In genomic region chr2:219176818-219177593, GRCh38 we compare ENCODE assay signal across 1 cellular context.
TF ChIP-seq lines count a peak whose summit lies in the region.

TSS of gene CNPPD1 (minus strand) at chr2:219176925. CDS start at chr2:219176828, 97 bp downstream.

TF ChIP-seq in HepG2, 621 proteins besides CTCF, POLR2A, EP300 and RAD21 (continued from another document and continues in another):
- TF ChIP-seq, protein P1, sequence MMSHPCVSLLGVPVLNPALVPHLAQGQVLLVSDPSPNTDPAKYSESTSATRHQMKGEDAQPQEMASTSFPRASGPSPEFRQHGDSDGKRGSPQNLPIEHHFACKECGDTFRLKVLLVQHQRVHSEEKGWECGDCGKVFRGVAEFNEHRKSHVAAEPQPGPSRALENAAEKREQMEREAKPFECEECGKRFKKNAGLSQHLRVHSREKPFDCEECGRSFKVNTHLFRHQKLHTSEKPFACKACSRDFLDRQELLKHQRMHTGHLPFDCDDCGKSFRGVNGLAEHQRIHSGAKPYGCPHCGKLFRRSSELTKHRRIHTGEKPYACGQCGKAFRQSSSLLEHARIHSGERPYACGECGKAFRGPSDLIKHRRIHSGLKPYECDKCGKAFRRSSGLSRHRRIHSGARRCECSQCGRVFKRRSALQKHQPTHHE (CRISPR knock-in tag; IDR thresholded peaks at IDR 0.05; ENCODE audit: borderline replicate concordance): peak; percentile 72; the same call in 1 of the 2 replicates
- TF ChIP-seq ISL2 (CRISPR knock-in tag; IDR thresholded peaks at IDR 0.05) (peak; percentile 83), KLF12 (CRISPR knock-in tag; IDR thresholded peaks at IDR 0.05; ENCODE audit: borderline replicate concordance) (peak; percentile 94; the same call in 1 of the 2 replicates), RFXANK (CRISPR knock-in tag; IDR thresholded peaks at IDR 0.05) (0 out of 2 replicates have a peak, but pooled peaks have one; percentile 57), MLLT10 (CRISPR knock-in tag; IDR thresholded peaks at IDR 0.05) (no peak), ZNF501 (CRISPR knock-in tag; IDR thresholded peaks at IDR 0.05) (peak; percentile 95), HNRNPLL (IDR thresholded peaks at IDR 0.05; ENCODE audit: low read depth, low read length, poor library complexity, severe bottlenecking) (peak; percentile 70), SNAPC2 (CRISPR knock-in tag; IDR thresholded peaks at IDR 0.05) (peak; percentile 82; the same call in 1 of the 2 replicates), ZNF576 (CRISPR knock-in tag; IDR thresholded peaks at IDR 0.05) (peak; percentile 70; the same call in 1 of the 2 replicates), ZSCAN22 (CRISPR knock-in tag; IDR thresholded peaks at IDR 0.05) (peak; percentile 70; the same call in 1 of the 2 replicates), TCF7 (IDR thresholded peaks at IDR 0.05; ENCODE audit: low read depth) (no peak), ETV6 (CRISPR knock-in tag; conservative IDR thresholded peaks at IDR 0.05) (peak; percentile 96), ZNF18 (CRISPR knock-in tag; IDR thresholded peaks at IDR 0.05; ENCODE audit: insufficient replicate concordance) (peak; percentile 96), HNRNPL (IDR thresholded peaks at IDR 0.05; ENCODE audit: low read depth, low read length) (0 out of 2 replicates have a peak, but pooled peaks have one; percentile 22), SP4 (CRISPR knock-in tag; IDR thresholded peaks at IDR 0.05) (peak; percentile 99), ZNF878 (CRISPR knock-in tag; IDR thresholded peaks at IDR 0.05) (peak; percentile 98), PAF1 (CRISPR knock-in tag; IDR thresholded peaks at IDR 0.05) (no peak), PRPF4 (IDR thresholded peaks at IDR 0.05; ENCODE audit: low read depth, low read length, poor library complexity, severe bottlenecking) (no peak), ZNF329 (CRISPR knock-in tag; IDR thresholded peaks at IDR 0.05; ENCODE audit: low read depth) (peak; percentile 92), ZNF629 (CRISPR knock-in tag; conservative IDR thresholded peaks at IDR 0.05) (peak; percentile 95), HOMEZ (CRISPR knock-in tag; IDR thresholded peaks at IDR 0.05; ENCODE audit: low read depth) (peak; percentile 43; the same call in 1 of the 2 replicates), NONO (IDR thresholded peaks at IDR 0.05) (no peak), NONO (CRISPR knock-in tag; conservative IDR thresholded peaks at IDR 0.05) (peak; percentile 96), E2F5 (CRISPR knock-in tag; conservative IDR thresholded peaks at IDR 0.05) (peak; percentile 90; the same call in 1 of the 2 replicates), ZNF776 (CRISPR knock-in tag; IDR thresholded peaks at IDR 0.05) (peak; percentile 97), KDM6A (CRISPR knock-in tag; IDR thresholded peaks at IDR 0.05; ENCODE audit: low read depth) (no peak), KAT8 (CRISPR knock-in tag; IDR thresholded peaks at IDR 0.05) (peak; percentile 94), PAWR (CRISPR knock-in tag; IDR thresholded peaks at IDR 0.05; ENCODE audit: borderline replicate concordance) (peak; percentile 91; the same call in 1 of the 2 replicates), ZNF274 (CRISPR knock-in tag; IDR thresholded peaks at IDR 0.05) (peak; percentile 95), PHB2 (IDR thresholded peaks at IDR 0.05; ENCODE audit: partially characterized antibody) (no peak), ZNF33A (CRISPR knock-in tag; IDR thresholded peaks at IDR 0.05; ENCODE audit: borderline replicate concordance) (0 out of 2 replicates have a peak, but pooled peaks have one; percentile 10), RELA (CRISPR knock-in tag; IDR thresholded peaks at IDR 0.05) (peak; percentile 91), ARNT (IDR thresholded peaks at IDR 0.05) (no peak), E2F2 (CRISPR knock-in tag; IDR thresholded peaks at IDR 0.05; ENCODE audit: borderline replicate concordance) (peak; percentile 95; the same call in 1 of the 2 replicates), MTF2 (CRISPR knock-in tag; IDR thresholded peaks at IDR 0.05; ENCODE audit: borderline replicate concordance) (peak; percentile 60; the same call in 1 of the 2 replicates), HCFC1 (IDR thresholded peaks at IDR 0.05; ENCODE audit: low read depth, low read length) (0 out of 2 replicates have a peak, but pooled peaks have one; percentile 20), ZNF83 (CRISPR knock-in tag; IDR thresholded peaks at IDR 0.05; ENCODE audit: borderline replicate concordance) (peak; percentile 74; the same call in 1 of the 2 replicates), ZBTB2 (CRISPR knock-in tag; IDR thresholded peaks at IDR 0.05; ENCODE audit: low read depth) (peak; percentile 99), MED1 (CRISPR knock-in tag; IDR thresholded peaks at IDR 0.05) (peak; percentile 91)
- TF ChIP-seq, protein P2, sequence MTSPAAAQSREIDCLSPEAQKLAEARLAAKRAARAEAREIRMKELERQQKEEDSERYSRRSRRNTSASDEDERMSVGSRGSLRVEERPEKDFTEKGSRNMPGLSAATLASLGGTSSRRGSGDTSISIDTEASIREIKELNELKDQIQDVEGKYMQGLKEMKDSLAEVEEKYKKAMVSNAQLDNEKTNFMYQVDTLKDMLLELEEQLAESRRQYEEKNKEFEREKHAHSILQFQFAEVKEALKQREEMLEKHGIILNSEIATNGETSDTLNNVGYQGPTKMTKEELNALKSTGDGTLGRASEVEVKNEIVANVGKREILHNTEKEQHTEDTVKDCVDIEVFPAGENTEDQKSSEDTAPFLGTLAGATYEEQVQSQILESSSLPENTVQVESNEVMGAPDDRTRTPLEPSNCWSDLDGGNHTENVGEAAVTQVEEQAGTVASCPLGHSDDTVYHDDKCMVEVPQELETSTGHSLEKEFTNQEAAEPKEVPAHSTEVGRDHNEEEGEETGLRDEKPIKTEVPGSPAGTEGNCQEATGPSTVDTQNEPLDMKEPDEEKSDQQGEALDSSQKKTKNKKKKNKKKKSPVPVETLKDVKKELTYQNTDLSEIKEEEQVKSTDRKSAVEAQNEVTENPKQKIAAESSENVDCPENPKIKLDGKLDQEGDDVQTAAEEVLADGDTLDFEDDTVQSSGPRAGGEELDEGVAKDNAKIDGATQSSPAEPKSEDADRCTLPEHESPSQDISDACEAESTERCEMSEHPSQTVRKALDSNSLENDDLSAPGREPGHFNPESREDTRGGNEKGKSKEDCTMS (CRISPR knock-in tag; conservative IDR thresholded peaks at IDR 0.05): no peak
- TF ChIP-seq, protein P3, sequence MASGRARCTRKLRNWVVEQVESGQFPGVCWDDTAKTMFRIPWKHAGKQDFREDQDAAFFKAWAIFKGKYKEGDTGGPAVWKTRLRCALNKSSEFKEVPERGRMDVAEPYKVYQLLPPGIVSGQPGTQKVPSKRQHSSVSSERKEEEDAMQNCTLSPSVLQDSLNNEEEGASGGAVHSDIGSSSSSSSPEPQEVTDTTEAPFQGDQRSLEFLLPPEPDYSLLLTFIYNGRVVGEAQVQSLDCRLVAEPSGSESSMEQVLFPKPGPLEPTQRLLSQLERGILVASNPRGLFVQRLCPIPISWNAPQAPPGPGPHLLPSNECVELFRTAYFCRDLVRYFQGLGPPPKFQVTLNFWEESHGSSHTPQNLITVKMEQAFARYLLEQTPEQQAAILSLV (CRISPR knock-in tag; IDR thresholded peaks at IDR 0.05; ENCODE audit: borderline replicate concordance): peak; percentile 99
- TF ChIP-seq, protein P4, sequence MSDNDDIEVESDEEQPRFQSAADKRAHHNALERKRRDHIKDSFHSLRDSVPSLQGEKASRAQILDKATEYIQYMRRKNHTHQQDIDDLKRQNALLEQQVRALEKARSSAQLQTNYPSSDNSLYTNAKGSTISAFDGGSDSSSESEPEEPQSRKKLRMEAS (IDR thresholded peaks at IDR 0.05): peak; percentile 99
- TF ChIP-seq, protein P5, sequence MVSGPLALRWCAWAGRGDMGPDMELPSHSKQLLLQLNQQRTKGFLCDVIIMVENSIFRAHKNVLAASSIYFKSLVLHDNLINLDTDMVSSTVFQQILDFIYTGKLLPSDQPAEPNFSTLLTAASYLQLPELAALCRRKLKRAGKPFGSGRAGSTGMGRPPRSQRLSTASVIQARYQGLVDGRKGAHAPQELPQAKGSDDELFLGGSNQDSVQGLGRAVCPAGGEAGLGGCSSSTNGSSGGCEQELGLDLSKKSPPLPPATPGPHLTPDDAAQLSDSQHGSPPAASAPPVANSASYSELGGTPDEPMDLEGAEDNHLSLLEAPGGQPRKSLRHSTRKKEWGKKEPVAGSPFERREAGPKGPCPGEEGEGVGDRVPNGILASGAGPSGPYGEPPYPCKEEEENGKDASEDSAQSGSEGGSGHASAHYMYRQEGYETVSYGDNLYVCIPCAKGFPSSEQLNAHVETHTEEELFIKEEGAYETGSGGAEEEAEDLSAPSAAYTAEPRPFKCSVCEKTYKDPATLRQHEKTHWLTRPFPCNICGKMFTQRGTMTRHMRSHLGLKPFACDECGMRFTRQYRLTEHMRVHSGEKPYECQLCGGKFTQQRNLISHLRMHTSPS (CRISPR knock-in tag; IDR thresholded peaks at IDR 0.05; ENCODE audit: low read depth): peak; percentile 83
- TF ChIP-seq, protein P6, sequence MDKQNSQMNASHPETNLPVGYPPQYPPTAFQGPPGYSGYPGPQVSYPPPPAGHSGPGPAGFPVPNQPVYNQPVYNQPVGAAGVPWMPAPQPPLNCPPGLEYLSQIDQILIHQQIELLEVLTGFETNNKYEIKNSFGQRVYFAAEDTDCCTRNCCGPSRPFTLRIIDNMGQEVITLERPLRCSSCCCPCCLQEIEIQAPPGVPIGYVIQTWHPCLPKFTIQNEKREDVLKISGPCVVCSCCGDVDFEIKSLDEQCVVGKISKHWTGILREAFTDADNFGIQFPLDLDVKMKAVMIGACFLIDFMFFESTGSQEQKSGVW (CRISPR knock-in tag; IDR thresholded peaks at IDR 0.05; ENCODE audit: borderline replicate concordance): 0 out of 2 replicates have a peak, but pooled peaks have one; percentile 45
